ENCODE assay signal across 9 cellular contexts in the genomic region with DNA sequence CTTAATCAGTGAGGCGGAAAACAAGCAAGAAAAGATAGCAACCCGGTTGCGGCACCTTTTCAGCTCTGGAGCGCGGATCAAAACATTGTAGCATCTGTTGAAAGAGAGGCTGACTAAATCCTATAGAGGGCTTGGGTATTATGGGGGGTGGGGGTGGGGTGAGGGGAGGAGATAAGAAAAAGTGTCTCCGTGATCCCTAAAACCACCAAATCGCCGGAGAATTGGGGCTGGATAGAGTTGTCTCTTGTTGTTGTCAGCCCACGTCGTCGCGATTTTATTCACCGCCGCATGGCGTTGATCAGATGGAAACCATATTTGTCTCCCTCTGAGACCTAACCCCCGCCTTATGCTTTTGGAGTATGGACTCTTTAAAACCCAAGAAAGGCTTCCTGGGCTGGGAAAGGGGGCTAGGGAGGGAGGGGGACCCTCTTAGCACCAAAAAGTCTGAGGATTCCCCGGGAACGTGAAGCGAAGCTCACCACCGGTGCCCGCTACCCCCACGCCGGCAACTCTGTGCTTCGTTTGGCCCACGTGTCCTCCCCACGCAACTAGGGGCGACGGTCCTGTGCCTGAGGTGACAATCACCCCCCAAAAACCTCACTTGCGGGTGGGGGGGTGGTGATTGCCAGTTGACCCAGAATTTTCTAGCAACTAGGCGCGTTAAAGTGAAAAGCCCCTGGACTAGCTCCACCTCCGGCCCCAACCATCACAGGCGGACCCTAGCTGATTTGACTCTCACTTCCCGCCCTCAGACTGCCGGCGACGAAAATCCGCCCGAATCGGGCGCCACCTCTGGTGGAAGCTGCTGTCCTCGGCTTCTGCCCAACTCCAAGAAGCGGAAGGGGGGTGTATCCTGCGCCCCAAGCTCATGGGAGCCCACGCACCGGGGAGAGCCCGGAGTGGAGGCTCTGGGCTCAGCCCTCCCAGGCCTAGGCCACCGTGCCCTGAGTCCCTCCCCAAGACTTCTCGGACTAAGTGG. TPM values are rescaled to one million over a fixed set of nuclear protein-coding genes. Genes with fewer than 3 reads are reported as not detected.
DNase-seq lines count a peak whose midpoint lies in the region; ATAC-seq and TF ChIP-seq lines count a peak whose summit lies in the region.
"Had no signal": no experiment of that assay in that cellular context is flagged by ENCODE, and none has a peak within 500 bp of the region (broad histone marks: within the 10 kb centered on the region; RNA-seq: fewer than 3 reads in every experiment).

No MANE protein-coding gene starts in this region.

- peaks cover 44% of the 10 kb centered on the region for H3K27me3 Mint-ChIP-seq in Caco-2 (ENCODE audit: insufficient read depth, unreplicated experiment)

- H2BK120ac ChIP-seq in neuronal stem cell (ENCODE audit: low read depth, low read length): peak overlapping the region; percentile 98

- peak overlapping the region; percentile 92 for H3K18ac ChIP-seq in neuronal stem cell (ENCODE audit: low read length)

- peaks cover 0 to 11% of the 10 kb centered on the region in 2 donors for H3K9me3 ChIP-seq in neuronal stem cell (replicated peaks in 1 of 2; ENCODE audit: control insufficient read depth in 2 of 2, insufficient read depth in 1 of 2, low read depth in 1 of 2, low read length in 2 of 2)
- H3K9me3 ChIP-seq in Caco-2: no peaks in the 10 kb centered on the region
- H3K9me3 ChIP-seq in uterus: no peaks in the 10 kb centered on the region

- WGBS in neuronal stem cell (ENCODE audit: extremely low coverage in 2 of 2, insufficient read length in 2 of 2, insufficient replicate concordance in 1 of 2), 2 donors: no CpG with 5 or more reads among the region's 49 CpGs

- intact Hi-C loops in dorsolateral prefrontal cortex (cut with DNase I): no loop called here
- intact Hi-C loops in Caco-2 (cut with micrococcal nuclease; ENCODE audit: unreplicated experiment): no loop called here
- intact Hi-C loops in uterus (cut with DNase I; ENCODE audit: low total_unique reads): no loop called here

- POLR2A ChIA-PET in Caco-2 (lab: Charles Lee): no interaction called here

- no peaks in the 10 kb centered on the region for H3K9me3 Mint-ChIP-seq in Caco-2 (ENCODE audit: unreplicated experiment)
- H3K9me3 Mint-ChIP-seq: central memory CD8-positive, alpha-beta T cell had no signal

- peaks cover 0 to 73% (median 53%) of the 10 kb centered on the region in 45 donors for H3K27me3 ChIP-seq in dorsolateral prefrontal cortex
- H3K27me3 ChIP-seq in neuronal stem cell (ENCODE audit: control insufficient read depth in 3 of 3, insufficient read depth in 3 of 3, low read depth in 1 of 3, low read length in 3 of 3): peaks cover 0 to 11% (median 0%) of the 10 kb centered on the region in 3 experiments
- peaks cover 4% of the 10 kb centered on the region; the same call in 1 of the 2 replicates for H3K27me3 ChIP-seq in Caco-2 (replicated peaks; ENCODE audit: control insufficient read depth, insufficient read depth, low read length)
- H3K27me3 ChIP-seq in uterus: peaks cover 13 to 62% of the 10 kb centered on the region in 2 donors

- H3K9ac ChIP-seq in neuronal stem cell (ENCODE audit: low read depth, low read length, poor library complexity): peak overlapping the region; percentile 9

- ATAC-seq in HG02973 (IDR thresholded peaks at IDR 0.05; ENCODE audit: unreplicated experiment): peak; percentile 53

- H2AFZ ChIP-seq in neuronal stem cell (ENCODE audit: low read length): no peak overlapping the region

- H3K27ac Mint-ChIP-seq in Caco-2 (ENCODE audit: unreplicated experiment): no peak overlapping the region

- H4K8ac ChIP-seq in neuronal stem cell (ENCODE audit: low read depth, low read length): no peak overlapping the region

- peak; percentile 32; the same call in 1 of the 2 replicates for TF ChIP-seq CTCF in GM12875 (IDR thresholded peaks at IDR 0.05; ENCODE audit: borderline replicate concordance, insufficient read depth, low read depth, low read length)
- TF ChIP-seq CTCF in dorsolateral prefrontal cortex (IDR thresholded peaks at IDR 0.05 in 54 of 56, conservative IDR thresholded peaks at IDR 0.05 in 2 of 56; ENCODE audit: low read depth in 1 of 56, partially characterized antibody in 56 of 56): peak in 4 of 56 donors; percentile 8 to 22 (median 14)
- no peak for TF ChIP-seq CTCF in Caco-2 (IDR thresholded peaks at IDR 0.05; ENCODE audit: insufficient read depth in 1 of 2, low read depth in 1 of 2, low read length in 1 of 2, severe bottlenecking in 1 of 2, unreplicated experiment in 1 of 2)
- no peak for TF ChIP-seq CTCF in uterus (IDR thresholded peaks at IDR 0.05)

- H3K4me2 ChIP-seq in neuronal stem cell (ENCODE audit: insufficient read depth, low read length, poor library complexity, severe bottlenecking): peak overlapping the region; percentile 37

- peak overlapping the region; percentile 79 for H2BK12ac ChIP-seq in neuronal stem cell (ENCODE audit: low read length)

- no peak overlapping the region for H3K4me3 Mint-ChIP-seq in Caco-2 (ENCODE audit: unreplicated experiment)
- H3K4me3 Mint-ChIP-seq: central memory CD8-positive, alpha-beta T cell had no signal

- peak overlapping the region; percentile 40 for H3K14ac ChIP-seq in neuronal stem cell (ENCODE audit: low read length)

- peaks cover 3% of the 10 kb centered on the region for H3K79me1 ChIP-seq in neuronal stem cell (ENCODE audit: low read depth, low read length)

- DNase-seq in dorsolateral prefrontal cortex (peak in 1 of 10 donors; percentile 40), neuronal stem cell (ENCODE audit: low spot score) (no peak), NOMO-1 (lab: John Stamatoyannopoulos, UW; ENCODE audit: unreplicated experiment in 2 of 2) (no peak), Caco-2 (no peak), uterus (no peak), NCI-H1436 treated with DMSO at 0.1 percent for 48 hours (lab: John Stamatoyannopoulos, UW) (no peak)

- no peak overlapping the region for H2BK15ac ChIP-seq in neuronal stem cell (ENCODE audit: low read length)

- peak overlapping the region in 37 of 59 donors; percentile 16 to 93 (median 55) for H3K27ac ChIP-seq in dorsolateral prefrontal cortex
- peak overlapping the region; percentile 80 for H3K27ac ChIP-seq in neuronal stem cell (replicated peaks; ENCODE audit: low read length)
- no peak overlapping the region for H3K27ac ChIP-seq in uterus

- H3K4me1 ChIP-seq in neuronal stem cell (ENCODE audit: control insufficient read depth in 2 of 2, insufficient read depth in 1 of 2, low read depth in 1 of 2, low read length in 2 of 2) (peaks cover 0 to 45% of the 10 kb centered on the region in 2 donors), Caco-2 (no peaks in the 10 kb centered on the region), uterus (peaks cover 0 to 9% of the 10 kb centered on the region in 2 donors)

- no peaks in the 10 kb centered on the region for H3K4me1 Mint-ChIP-seq in Caco-2 (ENCODE audit: low read depth, unreplicated experiment)

- H3K36me3 ChIP-seq in neuronal stem cell (replicated peaks in 1 of 2; ENCODE audit: control insufficient read depth in 2 of 2, insufficient read depth in 2 of 2, low read length in 2 of 2) (peaks cover 32 to 95% of the 10 kb centered on the region in 2 donors), Caco-2 (ENCODE audit: control insufficient read depth, insufficient read depth, low read length) (no peaks in the 10 kb centered on the region), uterus (no peaks in the 10 kb centered on the region)

- TF ChIP-seq POLR2A in uterus (IDR thresholded peaks at IDR 0.05): no peak

- CTCF ChIA-PET in Caco-2 (lab: Charles Lee): no interaction called here

- peak overlapping the region; percentile 49 for H3K23ac ChIP-seq in neuronal stem cell (ENCODE audit: low read depth, low read length, poor library complexity)

- no peaks in the 10 kb centered on the region for H3K36me3 Mint-ChIP-seq in Caco-2 (ENCODE audit: insufficient read depth, unreplicated experiment)

- BruUV-seq in Caco-2 (replicated peaks; lab: Mats Ljungman, UMichigan): no TSS peak

- H2BK5ac ChIP-seq in neuronal stem cell (ENCODE audit: low read length): peak overlapping the region; percentile 62

- H3K4me3 ChIP-seq in GM12875 (ENCODE audit: low read depth, low read length): peak overlapping the region; percentile 10
- peak overlapping the region in 19 of 59 donors; percentile 8 to 51 (median 38) for H3K4me3 ChIP-seq in dorsolateral prefrontal cortex
- H3K4me3 ChIP-seq in neuronal stem cell (ENCODE audit: low read length in 2 of 2): no peak overlapping the region
- H3K4me3 ChIP-seq in Caco-2 (ENCODE audit: low read depth, low read length): no peak overlapping the region
- no peak overlapping the region for H3K4me3 ChIP-seq in uterus

- H3K4ac ChIP-seq in neuronal stem cell (ENCODE audit: low read length): peak overlapping the region; percentile 57

- peak overlapping the region; percentile 94 for H2AK5ac ChIP-seq in neuronal stem cell (ENCODE audit: low read depth, low read length)

- no peak overlapping the region for H4K91ac ChIP-seq in neuronal stem cell (ENCODE audit: low read depth, low read length, poor library complexity)

RNA-seq across cellular contexts. Expression of gene PAX6, which starts 12.8 kb away (rescaled TPM):
- 100 to 1,000 TPM in 1 of 120 experiments, 10 to 100 TPM in 119; 12.4 to 107 (median 33.7) TPM for total RNA-seq in dorsolateral prefrontal cortex
- 254 TPM for polyA plus RNA-seq in neuronal stem cell (2013, experiment 1 of 2)
- 259 TPM for polyA plus RNA-seq in neuronal stem cell (2013, experiment 2 of 2)
- total RNA-seq in Caco-2 (2022): 0.43 and 0.74 TPM in 2 replicates
- total RNA-seq in uterus: under 1 TPM in 1 of 4 donors, not detected in 3; 0.62 TPM

Comparison
In these comparisons a context has a peak if more than half of its experiments do, and no peak if none do; other contexts are left out.
1. H3K27ac ChIP-seq: peak in dorsolateral prefrontal cortex (37 of 59) and neuronal stem cell (single experiment); none in uterus (0 of 2).